ENCODE assay signal across 8 cellular contexts in genomic region chr1:975896-976683, GRCh38. TPM values are rescaled to one million over a fixed set of nuclear protein-coding genes. Genes with fewer than 3 reads are reported as not detected.
DNase-seq lines count a peak whose midpoint lies in the region; ATAC-seq and TF ChIP-seq lines count a peak whose summit lies in the region.

No MANE protein-coding gene starts in this region.

- H3K27ac ChIP-seq in upper lobe of left lung, result no peak overlapping the region

- DNase-seq in COR-L47 (lab: John Stamatoyannopoulos, UW) (peak; percentile 65), NCI-H345 treated with DMSO at 0.1 percent for 48 hours (lab: John Stamatoyannopoulos, UW; ENCODE audit: unreplicated experiment) (peak; percentile 60), endothelial cell (ENCODE audit: low spot score) (peak; percentile 44), upper lobe of left lung (peak; percentile 65 to 91)
- peak; percentile 91 for DNase-seq in activated CD4-positive, alpha-beta T cell treated with anti-CD3 and anti-CD28 coated beads, Interleukin-2, amount 10 ng/mL, durations not matched to agents 24 days and 14 days

- H3K9me3 ChIP-seq in upper lobe of left lung, result no peaks in the 10 kb centered on the region

- H3K4me1 ChIP-seq in upper lobe of left lung, result peaks cover 4 to 9% (median 9%) of the 10 kb centered on the region in 4 donors

- no peak for TF ChIP-seq EP300 in upper lobe of left lung (IDR thresholded peaks at IDR 0.05)

- H3K9me3 Mint-ChIP-seq in activated CD4-positive, alpha-beta T cell treated with anti-CD3 and anti-CD28 coated beads, Interleukin-2, amount 10 ng/mL, durations not matched to agents 24 days and 14 days, result no peaks in the 10 kb centered on the region
- no peaks in the 10 kb centered on the region for H3K9me3 Mint-ChIP-seq in endothelial cell (ENCODE audit: unreplicated experiment)
- H3K9me3 Mint-ChIP-seq in nephron, result peaks cover 3% of the 10 kb centered on the region

- 5% methylated on average over 7 to 30 of the region's 40 CpGs for WGBS in upper lobe of left lung, 2 donors

- no peak for TF ChIP-seq POLR2A in upper lobe of left lung (IDR thresholded peaks at IDR 0.05)

- peaks cover 6% of the 10 kb centered on the region for H3K27me3 Mint-ChIP-seq in activated CD4-positive, alpha-beta T cell treated with anti-CD3 and anti-CD28 coated beads, Interleukin-2, amount 10 ng/mL, durations not matched to agents 24 days and 14 days
- peaks cover 18% of the 10 kb centered on the region for H3K27me3 Mint-ChIP-seq in endothelial cell (ENCODE audit: unreplicated experiment)
- peaks cover 27% of the 10 kb centered on the region for H3K27me3 Mint-ChIP-seq in nephron (ENCODE audit: low read depth)

- no peak overlapping the region for H3K27ac Mint-ChIP-seq in activated CD4-positive, alpha-beta T cell treated with anti-CD3 and anti-CD28 coated beads, Interleukin-2, amount 10 ng/mL, durations not matched to agents 24 days and 14 days
- H3K27ac Mint-ChIP-seq in endothelial cell (ENCODE audit: unreplicated experiment), result no peak overlapping the region
- H3K27ac Mint-ChIP-seq in nephron, result peak overlapping the region in 1 of 3 experiments; percentile 31

- H3K4me3 ChIP-seq in upper lobe of left lung, result peak overlapping the region in 3 of 4 donors; percentile 15 to 41 (median 39)

- H3K27me3 ChIP-seq in upper lobe of left lung, result peaks cover 0 to 13% (median 8%) of the 10 kb centered on the region in 4 donors

- ATAC-seq in GM21447 (IDR thresholded peaks at IDR 0.05; ENCODE audit: unreplicated experiment) (peak; percentile 48), upper lobe of left lung (ENCODE audit: low FRiP score in 2 of 2) (peak; percentile 47 to 59), GM21526 (IDR thresholded peaks at IDR 0.05; ENCODE audit: low FRiP score, unreplicated experiment) (no peak)

- H3K4me3 Mint-ChIP-seq in activated CD4-positive, alpha-beta T cell treated with anti-CD3 and anti-CD28 coated beads, Interleukin-2, amount 10 ng/mL, durations not matched to agents 24 days and 14 days, result no peak overlapping the region
- H3K4me3 Mint-ChIP-seq in endothelial cell (ENCODE audit: unreplicated experiment), result no peak overlapping the region
- peak overlapping the region in 1 of 3 experiments; percentile 1 for H3K4me3 Mint-ChIP-seq in nephron

- intact Hi-C loops in activated CD4-positive, alpha-beta T cell treated with anti-CD3 and anti-CD28 coated beads, Interleukin-2, amount 10 ng/mL, durations not matched to agents 24 days and 14 days (cut with micrococcal nuclease), result loop anchor here (1.0 kb wide), 1 partner anchor 72 kb away; no protein-coding TSS in a partner anchor

- no peaks in the 10 kb centered on the region for H3K36me3 ChIP-seq in upper lobe of left lung

- peaks cover 5% of the 10 kb centered on the region for H3K4me1 Mint-ChIP-seq in activated CD4-positive, alpha-beta T cell treated with anti-CD3 and anti-CD28 coated beads, Interleukin-2, amount 10 ng/mL, durations not matched to agents 24 days and 14 days
- H3K4me1 Mint-ChIP-seq in endothelial cell (ENCODE audit: unreplicated experiment) (peaks cover 3% of the 10 kb centered on the region), nephron (no peaks in the 10 kb centered on the region)

- no peak for TF ChIP-seq CTCF in endothelial cell (IDR thresholded peaks at IDR 0.05; ENCODE audit: unreplicated experiment)
- TF ChIP-seq CTCF in nephron (IDR thresholded peaks at IDR 0.05; ENCODE audit: unreplicated experiment in 3 of 3), result peak; percentile 57 to 69 (median 63)
- TF ChIP-seq CTCF in upper lobe of left lung (IDR thresholded peaks at IDR 0.05), result peak; percentile 38 to 91 (median 74)

- H3K36me3 Mint-ChIP-seq in activated CD4-positive, alpha-beta T cell treated with anti-CD3 and anti-CD28 coated beads, Interleukin-2, amount 10 ng/mL, durations not matched to agents 24 days and 14 days (ENCODE audit: low read depth), result no peaks in the 10 kb centered on the region
- H3K36me3 Mint-ChIP-seq in endothelial cell (ENCODE audit: low read depth, unreplicated experiment), result peaks cover 3% of the 10 kb centered on the region
- peaks cover 4% of the 10 kb centered on the region for H3K36me3 Mint-ChIP-seq in nephron (ENCODE audit: low read depth)

RNA-seq across cellular contexts. Expression of gene PERM1, which starts 5.8 kb away (rescaled TPM):
- not detected in 2 replicates for total RNA-seq in activated CD4-positive, alpha-beta T cell treated with anti-CD3 and anti-CD28 coated beads, Interleukin-2, amount 10 ng/mL, durations not matched to agents 24 days and 14 days
- total RNA-seq in endothelial cell (ENCODE audit: unreplicated experiment) (not detected), upper lobe of left lung (1 to 10 TPM in 1 of 6 donors, under 1 TPM in 3, not detected in 2; 0.15 to 1.0 (median 0.36) TPM)

RNA-seq across cellular contexts. Expression of gene PLEKHN1, which starts 9.8 kb away (rescaled TPM):
- 1.8 and 2.8 TPM in 2 replicates for total RNA-seq in activated CD4-positive, alpha-beta T cell treated with anti-CD3 and anti-CD28 coated beads, Interleukin-2, amount 10 ng/mL, durations not matched to agents 24 days and 14 days
- not detected for total RNA-seq in endothelial cell (ENCODE audit: unreplicated experiment)
- total RNA-seq in upper lobe of left lung, result 10 to 100 TPM in 1 of 6 donors, 1 to 10 TPM in 5; 1.1 to 11.5 (median 1.6) TPM

RNA-seq across cellular contexts. Expression of gene KLHL17, which starts 15.7 kb away (rescaled TPM):
- 46.4 and 48.1 TPM in 2 replicates for total RNA-seq in activated CD4-positive, alpha-beta T cell treated with anti-CD3 and anti-CD28 coated beads, Interleukin-2, amount 10 ng/mL, durations not matched to agents 24 days and 14 days
- 18.7 TPM for total RNA-seq in endothelial cell (ENCODE audit: unreplicated experiment)
- total RNA-seq in upper lobe of left lung, result 10 to 100 TPM in 4 of 6 donors, 1 to 10 TPM in 2; 4.7 to 45.1 (median 16.5) TPM

RNA-seq across cellular contexts. Expression of gene NOC2L, which starts 17.0 kb away (rescaled TPM):
- total RNA-seq in activated CD4-positive, alpha-beta T cell treated with anti-CD3 and anti-CD28 coated beads, Interleukin-2, amount 10 ng/mL, durations not matched to agents 24 days and 14 days, result 190 and 192 TPM in 2 replicates
- total RNA-seq in endothelial cell (ENCODE audit: unreplicated experiment) (56.5 TPM), upper lobe of left lung (10 to 100 TPM; 28.7 to 66.0 (median 51.0) TPM)

RNA-seq across cellular contexts. Expression of gene HES4, which starts 23.8 kb away (rescaled TPM):
- total RNA-seq in activated CD4-positive, alpha-beta T cell treated with anti-CD3 and anti-CD28 coated beads, Interleukin-2, amount 10 ng/mL, durations not matched to agents 24 days and 14 days, result 2.8 and 5.0 TPM in 2 replicates
- total RNA-seq in endothelial cell (ENCODE audit: unreplicated experiment), result 144 TPM
- 10 to 100 TPM; 26.5 to 55.0 (median 35.0) TPM for total RNA-seq in upper lobe of left lung
